ENCODE assay signal across 8 cellular contexts in genomic region chr7:30136339-30136738, GRCh38. TPM values are rescaled to one million over a fixed set of nuclear protein-coding genes. Genes with fewer than 3 reads are reported as not detected.
DNase-seq lines count a peak whose midpoint lies in the region; ATAC-seq, FAIRE-seq and TF ChIP-seq lines count a peak whose summit lies in the region.

No MANE protein-coding gene starts in this region.

- H3K4me2 ChIP-seq in neuronal stem cell (ENCODE audit: insufficient read depth, low read length, poor library complexity, severe bottlenecking): peak overlapping the region; percentile 98

- H4K91ac ChIP-seq in neuronal stem cell (ENCODE audit: low read depth, low read length, poor library complexity): no peak overlapping the region

- intact Hi-C loops in Caco-2 (cut with micrococcal nuclease; ENCODE audit: unreplicated experiment): no loop called here

- DNase-seq in Caco-2 (no peak), NCI-H748 treated with DMSO at 0.1 percent for 48 hours (lab: John Stamatoyannopoulos, UW) (peak; percentile 13), epithelial cell of esophagus (ENCODE audit: low read depth) (no peak), neuronal stem cell (ENCODE audit: low spot score) (no peak), SKM-1 treated with dmso at 0.1 percent for 144 hours (lab: John Stamatoyannopoulos, UW; ENCODE audit: unreplicated experiment) (no peak), SW 1271 (lab: John Stamatoyannopoulos, UW) (no peak), H54 (ENCODE audit: insufficient read length, low spot score) (no peak)

- no peaks in the 10 kb centered on the region for H3K9me3 Mint-ChIP-seq in Caco-2 (ENCODE audit: unreplicated experiment)

- H2BK5ac ChIP-seq in neuronal stem cell (ENCODE audit: low read length): no peak overlapping the region

- H4K8ac ChIP-seq in neuronal stem cell (ENCODE audit: low read depth, low read length): no peak overlapping the region

- H3K4me1 Mint-ChIP-seq in Caco-2 (ENCODE audit: low read depth, unreplicated experiment): no peaks in the 10 kb centered on the region

- no peak for FAIRE-seq in H54 (lab: Jason Lieb, UNC)

- CTCF ChIA-PET in Caco-2 (lab: Charles Lee): interaction anchor here (0.7 kb wide), 1 partner anchor 744 kb away, joined by 3 read pairs; no protein-coding TSS in a partner anchor

- no peak overlapping the region for H2AK5ac ChIP-seq in neuronal stem cell (ENCODE audit: low read depth, low read length)

- peak overlapping the region; percentile 79 for H3K4me3 Mint-ChIP-seq in Caco-2 (ENCODE audit: unreplicated experiment)

- H2BK15ac ChIP-seq in neuronal stem cell (ENCODE audit: low read length): no peak overlapping the region

- H3K9me3 ChIP-seq in Caco-2: no peaks in the 10 kb centered on the region
- H3K9me3 ChIP-seq in neuronal stem cell (replicated peaks in 1 of 2; ENCODE audit: control insufficient read depth in 2 of 2, insufficient read depth in 1 of 2, low read depth in 1 of 2, low read length in 2 of 2): no peaks in the 10 kb centered on the region

- H2AFZ ChIP-seq in neuronal stem cell (ENCODE audit: low read length): peak overlapping the region; percentile 90

- H3K36me3 ChIP-seq in Caco-2 (ENCODE audit: control insufficient read depth, insufficient read depth, low read length) (no peaks in the 10 kb centered on the region), neuronal stem cell (replicated peaks in 1 of 2; ENCODE audit: control insufficient read depth in 2 of 2, insufficient read depth in 2 of 2, low read length in 2 of 2) (no peaks in the 10 kb centered on the region)

- POLR2A ChIA-PET in Caco-2 (lab: Charles Lee): no interaction called here

- H3K4me3 ChIP-seq in Caco-2 (ENCODE audit: low read depth, low read length) (peak overlapping the region; percentile 86; the same call in 1 of the 2 replicates), epithelial cell of esophagus (ENCODE audit: low read length) (peak overlapping the region; percentile 92), neuronal stem cell (ENCODE audit: low read length in 2 of 2) (peak overlapping the region; percentile 96 to 99)

- H3K27ac ChIP-seq in neuronal stem cell (replicated peaks; ENCODE audit: low read length): no peak overlapping the region

- peak overlapping the region; percentile 49 for H3K14ac ChIP-seq in neuronal stem cell (ENCODE audit: low read length)

- TF ChIP-seq POLR2A in H54 (IDR thresholded peaks at IDR 0.05; ENCODE audit: low read depth, low read length): no peak

- H3K36me3 Mint-ChIP-seq in Caco-2 (ENCODE audit: insufficient read depth, unreplicated experiment): peaks cover 14% of the 10 kb centered on the region

- H3K4me1 ChIP-seq in Caco-2 (no peaks in the 10 kb centered on the region), neuronal stem cell (ENCODE audit: control insufficient read depth in 2 of 2, insufficient read depth in 1 of 2, low read depth in 1 of 2, low read length in 2 of 2) (peaks cover 0 to 3% of the 10 kb centered on the region in 2 donors)

- H2BK120ac ChIP-seq in neuronal stem cell (ENCODE audit: low read depth, low read length): peak overlapping the region; percentile 48

- no peak for ATAC-seq in GM18858 (IDR thresholded peaks at IDR 0.05; ENCODE audit: unreplicated experiment)

- peak overlapping the region; percentile 63 for H3K9ac ChIP-seq in neuronal stem cell (ENCODE audit: low read depth, low read length, poor library complexity)

- no peaks in the 10 kb centered on the region for H3K79me1 ChIP-seq in neuronal stem cell (ENCODE audit: low read depth, low read length)

- peaks cover 3% of the 10 kb centered on the region for H3K27me3 Mint-ChIP-seq in Caco-2 (ENCODE audit: insufficient read depth, unreplicated experiment)

- H3K27me3 ChIP-seq in Caco-2 (replicated peaks; ENCODE audit: control insufficient read depth, insufficient read depth, low read length) (no peaks in the 10 kb centered on the region; the same call in 1 of the 2 replicates), neuronal stem cell (ENCODE audit: control insufficient read depth in 3 of 3, insufficient read depth in 3 of 3, low read depth in 1 of 3, low read length in 3 of 3) (peaks cover 0 to 6% (median 0%) of the 10 kb centered on the region in 3 experiments)

- BruUV-seq in Caco-2 (replicated peaks; lab: Mats Ljungman, UMichigan): no TSS peak

- no peak overlapping the region for H3K23ac ChIP-seq in neuronal stem cell (ENCODE audit: low read depth, low read length, poor library complexity)

- no CpG with 5 or more reads among the region's 24 CpGs for WGBS in neuronal stem cell (ENCODE audit: extremely low coverage in 2 of 2, insufficient read length in 2 of 2, insufficient replicate concordance in 1 of 2), 2 donors

- peak overlapping the region; percentile 40 for H3K18ac ChIP-seq in neuronal stem cell (ENCODE audit: low read length)

- no peak for TF ChIP-seq CTCF in Caco-2 (IDR thresholded peaks at IDR 0.05; ENCODE audit: insufficient read depth in 1 of 2, low read depth in 1 of 2, low read length in 1 of 2, severe bottlenecking in 1 of 2, unreplicated experiment in 1 of 2)
- no peak for TF ChIP-seq CTCF in epithelial cell of esophagus (IDR thresholded peaks at IDR 0.05; ENCODE audit: insufficient read depth, low read depth, low read length, missing control alignments)

- no peak overlapping the region for H2BK12ac ChIP-seq in neuronal stem cell (ENCODE audit: low read length)

- H3K4ac ChIP-seq in neuronal stem cell (ENCODE audit: low read length): no peak overlapping the region

- peak overlapping the region; percentile 51 for H3K27ac Mint-ChIP-seq in Caco-2 (ENCODE audit: unreplicated experiment)

RNA-seq across cellular contexts. Expression of gene MTURN, which starts 1.6 kb away (rescaled TPM):
- total RNA-seq in Caco-2 (2022): 2.2 and 2.3 TPM in 2 replicates
- 9.0 TPM for polyA plus RNA-seq in neuronal stem cell (2013, experiment 1 of 2)
- polyA plus RNA-seq in neuronal stem cell (2013, experiment 2 of 2): 8.6 TPM
